Comparison of ENCODE assay signal across 8 cellular contexts in the genomic region with DNA sequence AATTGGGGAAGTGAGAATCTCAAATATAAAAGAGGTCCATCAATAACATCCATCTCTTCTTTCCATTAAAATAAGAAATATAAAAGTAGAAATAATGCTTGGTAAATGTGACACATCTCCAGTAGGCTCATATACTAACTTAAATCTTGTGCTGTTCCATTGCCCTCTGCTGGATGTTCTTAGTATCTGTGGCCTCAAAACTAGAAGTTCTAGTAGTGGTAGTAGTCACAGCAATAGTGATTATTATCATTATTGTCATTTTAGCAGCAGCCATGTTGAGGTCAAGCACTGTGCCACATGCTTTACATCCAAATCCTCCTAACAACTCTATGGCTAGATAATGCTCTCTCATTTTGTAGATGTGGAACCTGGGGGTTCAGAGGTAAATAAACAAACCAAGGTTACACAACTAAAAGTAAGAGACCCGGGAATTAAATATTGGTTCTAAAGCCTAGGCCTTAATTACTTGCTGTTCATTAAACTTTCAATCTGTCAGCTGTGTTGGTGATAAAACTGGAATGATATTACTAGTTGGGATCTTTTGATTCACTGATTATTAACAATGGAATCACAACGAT. TPM values are rescaled to one million over a fixed set of nuclear protein-coding genes. Genes with fewer than 3 reads are reported as not detected.
DNase-seq lines count a peak whose midpoint lies in the region; ATAC-seq and TF ChIP-seq lines count a peak whose summit lies in the region.

No MANE protein-coding gene starts in this region.

- peaks cover 11% of the 10 kb centered on the region for H3K36me3 Mint-ChIP-seq in activated naive CD4-positive, alpha-beta T cell treated with anti-CD3 and anti-CD28 coated beads, Interleukin-2, amount 10 ng/mL, durations not matched to agents 7 days and 5 days

- no peak overlapping the region for H3K27ac Mint-ChIP-seq in activated naive CD4-positive, alpha-beta T cell treated with anti-CD3 and anti-CD28 coated beads, Interleukin-2, amount 10 ng/mL, durations not matched to agents 7 days and 5 days

- H3K27ac ChIP-seq in dorsolateral prefrontal cortex (peak overlapping the region in 2 of 59 donors; percentile 5 to 26), aorta (ENCODE audit: low read depth in 1 of 2, low read length in 2 of 2) (no peak overlapping the region)

- H3K9me3 ChIP-seq in aorta (ENCODE audit: control insufficient read depth, low read length) = no peaks in the 10 kb centered on the region

- no peaks in the 10 kb centered on the region for H3K4me1 ChIP-seq in aorta (ENCODE audit: control insufficient read depth in 1 of 2, insufficient read depth in 2 of 2, low read length in 2 of 2)

- peaks cover 34% of the 10 kb centered on the region for H3K4me1 Mint-ChIP-seq in activated naive CD4-positive, alpha-beta T cell treated with anti-CD3 and anti-CD28 coated beads, Interleukin-2, amount 10 ng/mL, durations not matched to agents 7 days and 5 days

- H3K4me3 Mint-ChIP-seq in activated naive CD4-positive, alpha-beta T cell treated with anti-CD3 and anti-CD28 coated beads, Interleukin-2, amount 10 ng/mL, durations not matched to agents 7 days and 5 days = no peak overlapping the region

- no peaks in the 10 kb centered on the region for H3K27me3 Mint-ChIP-seq in activated naive CD4-positive, alpha-beta T cell treated with anti-CD3 and anti-CD28 coated beads, Interleukin-2, amount 10 ng/mL, durations not matched to agents 7 days and 5 days

- peaks cover 0 to 2% of the 10 kb centered on the region in 2 donors for H3K36me3 ChIP-seq in aorta (ENCODE audit: control insufficient read depth in 1 of 2, insufficient read depth in 2 of 2, low read length in 1 of 2)

- CTCF ChIA-PET in activated naive CD4-positive, alpha-beta T cell treated with anti-CD3 and anti-CD28 coated beads, Interleukin-2, amount 10 ng/mL, durations not matched to agents 7 days and 5 days (lab: Charles Lee) = interaction anchor here (0.8 to 6.3 kb wide), 14 partner anchors 19 to 412 kb away, joined by 3 to 53 read pairs (median 6); a partner anchor contains a TSS

- no peak overlapping the region for H3K4me3 ChIP-seq in dorsolateral prefrontal cortex
- no peak overlapping the region for H3K4me3 ChIP-seq in aorta (ENCODE audit: low read length in 2 of 2)

- DNase-seq in activated naive CD4-positive, alpha-beta T cell treated with anti-CD3 and anti-CD28 coated beads, Interleukin-2, amount 10 ng/mL, durations not matched to agents 7 days and 5 days = peak; percentile 48
- DNase-seq in activated naive CD4-positive, alpha-beta T cell treated with anti-CD3 and anti-CD28 coated beads, Interleukin-2, amount 50 U/mL, for 16 hours = no peak
- DNase-seq in NCI-H1092 treated with DMSO at 0.1 percent for 48 hours (lab: John Stamatoyannopoulos, UW) (peak; percentile 59), SK-N-DZ (ENCODE audit: low spot score) (peak; percentile 51), dorsolateral prefrontal cortex (peak in 3 of 10 donors; percentile 4 to 36 (median 4)), lung microvascular endothelial cell (ENCODE audit: low read depth in 2 of 2) (peak; percentile 76 to 81), aorta (no peak)

- peak; percentile 43 for ATAC-seq in HG02623 (IDR thresholded peaks at IDR 0.05; ENCODE audit: unreplicated experiment)
- peak; percentile 88 for ATAC-seq in aorta (ENCODE audit: low FRiP score)

- H3K27me3 ChIP-seq in dorsolateral prefrontal cortex = no peaks in the 10 kb centered on the region
- H3K27me3 ChIP-seq in aorta (ENCODE audit: control insufficient read depth in 1 of 2, insufficient read depth in 2 of 2, low read length in 1 of 2) = no peaks in the 10 kb centered on the region

- peak; percentile 69 to 98 (median 89) for TF ChIP-seq CTCF in dorsolateral prefrontal cortex (IDR thresholded peaks at IDR 0.05 in 54 of 56, conservative IDR thresholded peaks at IDR 0.05 in 2 of 56; ENCODE audit: low read depth in 1 of 56, partially characterized antibody in 56 of 56)

- intact Hi-C loops in dorsolateral prefrontal cortex (cut with DNase I) = loop anchor here (2.0 to 10.0 kb wide), 7 partner anchors 125 to 405 kb away; a partner anchor contains a TSS
- intact Hi-C loops in aorta (cut with DNase I) = loop anchor here (1.0 to 5.0 kb wide), 3 partner anchors 187 to 226 kb away; a partner anchor contains a TSS

- 64 to 80% methylated on average over 2 of the region's 2 CpGs for WGBS in aorta, 2 donors

- peaks cover 5% of the 10 kb centered on the region for H3K9me3 Mint-ChIP-seq in activated naive CD4-positive, alpha-beta T cell treated with anti-CD3 and anti-CD28 coated beads, Interleukin-2, amount 10 ng/mL, durations not matched to agents 7 days and 5 days

RNA-seq across cellular contexts. Expression of a gene that starts 20.2 kb away (rescaled TPM):
- not detected in 2 replicates for polyA plus RNA-seq in SK-N-DZ (2014; cell fraction: cytosol; rRNA removed)
- polyA plus RNA-seq in SK-N-DZ (2014; cell fraction: nucleus; rRNA removed) = not detected in 2 replicates
- 1 to 10 TPM in 9 of 120 experiments, under 1 TPM in 57, not detected in 54; 0.14 to 1.4 (median 0.41) TPM for total RNA-seq in dorsolateral prefrontal cortex
- total RNA-seq in lung microvascular endothelial cell = not detected in 2 replicates
- total RNA-seq in aorta = under 1 TPM; 0.68 to 0.99 TPM
- polyA plus RNA-seq in aorta = 1 to 10 TPM in 1 of 2 donors, under 1 TPM in 1; 0.13 to 3.8 TPM

RNA-seq across cellular contexts. Expression of a gene that starts 42.2 kb away (rescaled TPM):
- 30.7 and 31.3 TPM in 2 replicates for polyA plus RNA-seq in SK-N-DZ (2014; cell fraction: cytosol; rRNA removed)
- polyA plus RNA-seq in SK-N-DZ (2014; cell fraction: nucleus; rRNA removed) = 28.1 and 33.7 TPM in 2 replicates
- total RNA-seq in dorsolateral prefrontal cortex (10 to 100 TPM; 36.3 to 85.0 (median 48.6) TPM), lung microvascular endothelial cell (60.1 and 66.1 TPM in 2 replicates), aorta (10 to 100 TPM; 47.7 to 53.0 TPM)
- polyA plus RNA-seq in aorta = 10 to 100 TPM; 44.9 to 82.8 TPM

RNA-seq across cellular contexts. Expression of a gene that starts 42.3 kb away (rescaled TPM):
- 24.7 and 28.5 TPM in 2 replicates for polyA plus RNA-seq in SK-N-DZ (2014; cell fraction: cytosol; rRNA removed)
- 21.8 and 23.0 TPM in 2 replicates for polyA plus RNA-seq in SK-N-DZ (2014; cell fraction: nucleus; rRNA removed)
- total RNA-seq in dorsolateral prefrontal cortex (10 to 100 TPM; 39.0 to 94.4 (median 57.5) TPM), lung microvascular endothelial cell (22.0 and 35.7 TPM in 2 replicates), aorta (10 to 100 TPM; 25.2 to 30.5 TPM)
- 10 to 100 TPM; 10.0 to 25.7 TPM for polyA plus RNA-seq in aorta

Comparison
In these comparisons a context has a peak if more than half of its experiments do, and no peak if none do; other contexts are left out.
1. DNase-seq: peak in activated naive CD4-positive, alpha-beta T cell treated with anti-CD3 and anti-CD28 coated beads, Interleukin-2, amount 10 ng/mL, durations not matched to agents 7 days and 5 days (single experiment), NCI-H1092 treated with DMSO at 0.1 percent for 48 hours (single experiment), SK-N-DZ (single experiment) and lung microvascular endothelial cell (2 of 2); none in activated naive CD4-positive, alpha-beta T cell treated with anti-CD3 and anti-CD28 coated beads, Interleukin-2, amount 50 U/mL, for 16 hours (single experiment) and aorta (0 of 2).